19 cellular contexts compared by ENCODE assay signal in genomic region chr12:73330584-73331351, GRCh38.
"Had no signal": no experiment of that assay in that cellular context is flagged by ENCODE, and none has a peak within 500 bp of the region (broad histone marks: within the 10 kb centered on the region; RNA-seq: fewer than 3 reads in every experiment).

No MANE protein-coding gene starts in this region.

- DNase-seq: KBM-7, NCI-H1092 treated with DMSO at 0.1 percent for 48 hours, NCI-H1436, NCI-H187, NCI-H2029, NCI-H2081 treated with DMSO at 0.1 percent for 48 hours, NCI-H2171, NCI-H226, NCI-H446, NCI-H510A, NCI-H524 treated with DMSO at 0.1 percent for 48 hours, NCI-H69, NCI-H774, SHP77, SK-N-SH, SW 1271, T-cell had no signal

- ATAC-seq: Panc1, T-cell had no signal

- H3K4me2 ChIP-seq: SK-N-SH had no signal

- H3K9ac ChIP-seq: SK-N-SH had no signal

- H3K27ac ChIP-seq: RWPE1 had no signal
